ENCODE assay signal across 8 cellular contexts in genomic region chr14:56490379-56490778, GRCh38.
A peak's percentile ranks its signal among the peaks of the same experiment; 100 is the strongest.
DNase-seq lines count a peak whose midpoint lies in the region; ATAC-seq, FAIRE-seq and TF ChIP-seq lines count a peak whose summit lies in the region.

No MANE protein-coding gene starts in this region.

- H3K4me1 ChIP-seq in K562 (replicated peaks in 1 of 2; ENCODE audit: control insufficient read depth in 2 of 2, insufficient read depth in 2 of 2, low read length in 2 of 2) (no peaks in the 10 kb centered on the region), HepG2 (ENCODE audit: insufficient read depth, low read length) (no peaks in the 10 kb centered on the region)

- H3K4me2 ChIP-seq in K562 (ENCODE audit: insufficient read depth, low read length), result no peak overlapping the region
- H3K4me2 ChIP-seq in HepG2 (ENCODE audit: low read depth, low read length), result no peak overlapping the region

- in situ Hi-C loops in K562 (cut with MboI) (loop anchor here (5.0 to 25.0 kb wide), 4 partner anchors 697 to 1572 kb away; no protein-coding TSS in a partner anchor), HepG2 (cut with HindIII; ENCODE audit: extremely low pct_ligation_motif_present, low pct_unique_long_range_greater_than_20kb) (loop anchor here (5.0 kb wide), 2 partner anchors 697 to 827 kb away; no protein-coding TSS in a partner anchor)

- no peak for ATAC-seq in activated CD8-positive, alpha-beta T cell treated with anti-CD3 and anti-CD28 coated beads for 36 hours
- no peak for ATAC-seq in activated CD8-positive, alpha-beta T cell treated with anti-CD3 and anti-CD28 coated beads, Interleukin-2, amount 10 ng/mL, durations not matched to agents 7 days and 5 days
- peak; percentile 34; the same call in 1 of the 3 replicates for ATAC-seq in K562
- ATAC-seq in HepG2, result no peak
- ATAC-seq in GM18520 (IDR thresholded peaks at IDR 0.05; ENCODE audit: unreplicated experiment), result no peak

- H3K79me2 ChIP-seq in K562 (ENCODE audit: control insufficient read depth, insufficient read depth, low read length), result no peaks in the 10 kb centered on the region
- H3K79me2 ChIP-seq in HepG2 (ENCODE audit: insufficient read depth, low read length), result no peaks in the 10 kb centered on the region

- H3K4me1 Mint-ChIP-seq in activated CD8-positive, alpha-beta T cell treated with anti-CD3 and anti-CD28 coated beads for 36 hours (ENCODE audit: low read depth), result peaks cover 10% of the 10 kb centered on the region
- peaks cover 6% of the 10 kb centered on the region for H3K4me1 Mint-ChIP-seq in activated CD8-positive, alpha-beta T cell treated with anti-CD3 and anti-CD28 coated beads, Interleukin-2, amount 10 ng/mL, durations not matched to agents 7 days and 5 days (ENCODE audit: low read depth)

- intact Hi-C loops in activated CD8-positive, alpha-beta T cell treated with anti-CD3 and anti-CD28 coated beads for 36 hours (cut with micrococcal nuclease), result loop anchor here (5.0 to 10.0 kb wide), 3 partner anchors 574 to 827 kb away; no protein-coding TSS in a partner anchor
- intact Hi-C loops in K562 (cut with micrococcal nuclease) (loop anchor here (5.0 kb wide), 3 partner anchors 577 to 827 kb away; no protein-coding TSS in a partner anchor), HepG2 (cut with micrococcal nuclease; ENCODE audit: unreplicated experiment) (loop anchor here (1.0 to 5.0 kb wide), 3 partner anchors 382 to 692 kb away; no protein-coding TSS in a partner anchor)

- H4K20me1 ChIP-seq in K562 (replicated peaks; ENCODE audit: control insufficient read depth, insufficient read depth, low read length), result 0 out of 2 replicates have a peak, but pooled peaks cover 4% of the 10 kb centered on the region
- H4K20me1 ChIP-seq in HepG2 (ENCODE audit: insufficient read depth, low read length), result no peaks in the 10 kb centered on the region

- H3K27me3 ChIP-seq in K562 (ENCODE audit: control insufficient read depth in 2 of 2, insufficient read depth in 2 of 2, low read length in 2 of 2) (no peaks in the 10 kb centered on the region; a peak in 1 of 5 replicates), HepG2 (ENCODE audit: control insufficient read depth in 1 of 2, insufficient read depth in 2 of 2, low read length in 2 of 2) (no peaks in the 10 kb centered on the region; a peak in 1 of 5 replicates)

- POLR2A ChIA-PET in activated CD8-positive, alpha-beta T cell treated with anti-CD3 and anti-CD28 coated beads for 36 hours (lab: Charles Lee), result no interaction called here
- POLR2A ChIA-PET in activated CD8-positive, alpha-beta T cell treated with anti-CD3 and anti-CD28 coated beads, Interleukin-2, amount 10 ng/mL, durations not matched to agents 7 days and 5 days (lab: Charles Lee), result no interaction called here
- POLR2A ChIA-PET in K562 (lab: Yijun Ruan, JAX) (interaction anchor here (0.6 kb wide), 1 partner anchor 67 kb away, joined by 3 read pairs; no protein-coding TSS in a partner anchor), HepG2 (lab: Yijun Ruan, JAX) (no interaction called here)

- no peaks in the 10 kb centered on the region for H3K9me3 Mint-ChIP-seq in activated CD8-positive, alpha-beta T cell treated with anti-CD3 and anti-CD28 coated beads for 36 hours
- no peaks in the 10 kb centered on the region for H3K9me3 Mint-ChIP-seq in activated CD8-positive, alpha-beta T cell treated with anti-CD3 and anti-CD28 coated beads, Interleukin-2, amount 10 ng/mL, durations not matched to agents 7 days and 5 days (ENCODE audit: insufficient read depth)

- H3K4me3 Mint-ChIP-seq in activated CD8-positive, alpha-beta T cell treated with anti-CD3 and anti-CD28 coated beads for 36 hours, result no peak overlapping the region
- no peak overlapping the region for H3K4me3 Mint-ChIP-seq in activated CD8-positive, alpha-beta T cell treated with anti-CD3 and anti-CD28 coated beads, Interleukin-2, amount 10 ng/mL, durations not matched to agents 7 days and 5 days

- TF ChIP-seq RAD21 in K562 (CRISPR knock-in tag; conservative IDR thresholded peaks at IDR 0.05 in 1 of 2, IDR thresholded peaks at IDR 0.05 in 1 of 2), result peak in 1 of 2 experiments; percentile 53; a peak in 3 of 4 replicates
- TF ChIP-seq RAD21 in HepG2 (CRISPR knock-in tag; IDR thresholded peaks at IDR 0.05), result no peak

- CTCF ChIA-PET in activated CD8-positive, alpha-beta T cell treated with anti-CD3 and anti-CD28 coated beads for 36 hours (lab: Charles Lee), result interaction anchor here (0.6 to 3.7 kb wide), 44 partner anchors 8 to 1044 kb away, joined by 3 to 22 read pairs (median 4); partner anchors contain the start of gene TMEM260
- CTCF ChIA-PET in activated CD8-positive, alpha-beta T cell treated with anti-CD3 and anti-CD28 coated beads, Interleukin-2, amount 10 ng/mL, durations not matched to agents 7 days and 5 days (lab: Charles Lee), result interaction anchor here (0.5 to 3.3 kb wide), 31 partner anchors 8 to 1044 kb away, joined by 3 to 16 read pairs (median 4); partner anchors contain the start of gene TMEM260
- CTCF ChIA-PET in K562 (lab: Yijun Ruan, JAX; ENCODE audit: low intra/inter-chr PET ratio), result interaction anchor here (0.8 to 2.1 kb wide), 6 partner anchors 66 to 827 kb away, joined by 3 to 8 read pairs (median 6); no protein-coding TSS in a partner anchor
- CTCF ChIA-PET in HepG2 (lab: Yijun Ruan, JAX; ENCODE audit: low intra/inter-chr PET ratio, low total read pairs), result interaction anchor here (2.1 to 2.3 kb wide), 2 partner anchors 576 to 827 kb away, joined by 8 to 14 read pairs; no protein-coding TSS in a partner anchor

- H3K36me3 ChIP-seq in K562 (ENCODE audit: control insufficient read depth, insufficient read depth, low read length) (no peaks in the 10 kb centered on the region), HepG2 (replicated peaks in 1 of 2; ENCODE audit: control insufficient read depth in 1 of 2, insufficient read depth in 2 of 2, low read length in 2 of 2) (no peaks in the 10 kb centered on the region)

- H3K9me3 ChIP-seq in K562 (replicated peaks; ENCODE audit: control insufficient read depth, insufficient read depth, low read depth, low read length), result no peaks in the 10 kb centered on the region
- H3K9me3 ChIP-seq in HepG2 (ENCODE audit: low read length), result no peaks in the 10 kb centered on the region

- peaks cover 6% of the 10 kb centered on the region for H3K27me3 Mint-ChIP-seq in activated CD8-positive, alpha-beta T cell treated with anti-CD3 and anti-CD28 coated beads for 36 hours
- peaks cover 5% of the 10 kb centered on the region for H3K27me3 Mint-ChIP-seq in activated CD8-positive, alpha-beta T cell treated with anti-CD3 and anti-CD28 coated beads, Interleukin-2, amount 10 ng/mL, durations not matched to agents 7 days and 5 days (ENCODE audit: low read depth)

- peak; percentile 75 for TF ChIP-seq CTCF in activated CD8-positive, alpha-beta T cell treated with anti-CD3 and anti-CD28 coated beads for 36 hours (IDR thresholded peaks at IDR 0.05)
- TF ChIP-seq CTCF in K562 (IDR thresholded peaks at IDR 0.05 in 2 of 3, conservative IDR thresholded peaks at IDR 0.05 in 1 of 3; ENCODE audit: insufficient read depth in 2 of 3, low read depth in 1 of 3, low read length in 3 of 3) (peak; percentile 23 to 57 (median 30); a peak in 3 of 6 replicates), HepG2 (CRISPR knock-in tag; IDR thresholded peaks at IDR 0.05) (peak; percentile 47)

- BruUV-seq in K562 (replicated peaks; lab: Mats Ljungman, UMichigan), result no TSS peak
- no TSS peak for BruUV-seq in HepG2 (replicated peaks; lab: Mats Ljungman, UMichigan)

- no peaks in the 10 kb centered on the region for H3K9me1 ChIP-seq in K562 (ENCODE audit: control insufficient read depth, insufficient read depth, low read length)

- no peak for DNase-seq in activated CD8-positive, alpha-beta T cell treated with anti-CD3 and anti-CD28 coated beads for 36 hours
- no peak for DNase-seq in activated CD8-positive, alpha-beta T cell treated with anti-CD3 and anti-CD28 coated beads, Interleukin-2, amount 10 ng/mL, durations not matched to agents 7 days and 5 days
- DNase-seq in NCI-H2171 treated with DMSO at 0.1 percent for 48 hours (lab: John Stamatoyannopoulos, UW) (peak; percentile 67), K562 (ENCODE audit: extremely low read depth in 1 of 4, low spot score in 3 of 4) (peak in 1 of 4 experiments; percentile 31), HepG2 (ENCODE audit: low spot score) (peak; percentile 29), retina (no peak)
- no peak for DNase-seq in effector CD8-positive, alpha-beta T cell (lab: John Stamatoyannopoulos, UW)

- H3K27ac ChIP-seq in K562 (ENCODE audit: extremely low read depth, low read depth, low read length), result no peak overlapping the region
- H3K27ac ChIP-seq in HepG2 (ENCODE audit: extremely low read length, insufficient read depth, low read length), result no peak overlapping the region

- FAIRE-seq in K562 (lab: Jason Lieb, UNC) (no peak), HepG2 (lab: Jason Lieb, UNC) (no peak)

- TF ChIP-seq EP300 in K562 (IDR thresholded peaks at IDR 0.05; ENCODE audit: low read length) (no peak), HepG2 (IDR thresholded peaks at IDR 0.05; ENCODE audit: low read depth in 2 of 2, low read length in 2 of 2) (no peak), HepG2 (CRISPR knock-in tag; IDR thresholded peaks at IDR 0.05; ENCODE audit: borderline replicate concordance) (no peak)

- H3K36me3 Mint-ChIP-seq in activated CD8-positive, alpha-beta T cell treated with anti-CD3 and anti-CD28 coated beads for 36 hours (ENCODE audit: low read depth), result no peaks in the 10 kb centered on the region
- H3K36me3 Mint-ChIP-seq in activated CD8-positive, alpha-beta T cell treated with anti-CD3 and anti-CD28 coated beads, Interleukin-2, amount 10 ng/mL, durations not matched to agents 7 days and 5 days (ENCODE audit: low read depth), result no peaks in the 10 kb centered on the region

- H3K9ac ChIP-seq in K562 (ENCODE audit: insufficient read depth in 1 of 2, low read depth in 2 of 2, low read length in 2 of 2) (no peak overlapping the region), HepG2 (ENCODE audit: insufficient read depth, low read depth, low read length) (no peak overlapping the region)

- WGBS in K562 (ENCODE audit: insufficient coverage, low coverage, missing lambda C conversion rate), result 0% methylated on average over 3 of the region's 3 CpGs
- WGBS in HepG2 (ENCODE audit: low lambda C conversion rate), result 0% methylated on average over 3 of the region's 3 CpGs

- H3K4me3 ChIP-seq in K562 (no peak overlapping the region), HepG2 (replicated peaks in 1 of 3; ENCODE audit: insufficient read depth in 1 of 3, low read depth in 2 of 3, low read length in 3 of 3) (no peak overlapping the region)

- no peak for TF ChIP-seq POLR2A in K562 (conservative IDR thresholded peaks at IDR 0.05)
- TF ChIP-seq POLR2A in HepG2 (IDR thresholded peaks at IDR 0.05; ENCODE audit: insufficient read depth in 1 of 2, low read depth in 2 of 2, low read length in 2 of 2), result no peak

- H3K27ac Mint-ChIP-seq in activated CD8-positive, alpha-beta T cell treated with anti-CD3 and anti-CD28 coated beads for 36 hours, result no peak overlapping the region
- no peak overlapping the region for H3K27ac Mint-ChIP-seq in activated CD8-positive, alpha-beta T cell treated with anti-CD3 and anti-CD28 coated beads, Interleukin-2, amount 10 ng/mL, durations not matched to agents 7 days and 5 days

- H2AFZ ChIP-seq in K562 (ENCODE audit: low read depth, low read length) (no peak overlapping the region), HepG2 (ENCODE audit: low read length) (no peak overlapping the region)

TF ChIP-seq in HepG2, 621 proteins besides CTCF, POLR2A, EP300 and RAD21 (continues in another document):
- TF ChIP-seq CBX5 (CRISPR knock-in tag; IDR thresholded peaks at IDR 0.05; ENCODE audit: borderline replicate concordance) (no peak), STAG1 (CRISPR knock-in tag; IDR thresholded peaks at IDR 0.05) (peak; percentile 32; the same call in 1 of the 2 replicates)

Comparison
In these comparisons a context has a peak if more than half of its experiments do, and no peak if none do; other contexts are left out.
1. DNase-seq: peak in NCI-H2171 treated with DMSO at 0.1 percent for 48 hours (single experiment) and HepG2 (single experiment); none in activated CD8-positive, alpha-beta T cell treated with anti-CD3 and anti-CD28 coated beads for 36 hours (single experiment), activated CD8-positive, alpha-beta T cell treated with anti-CD3 and anti-CD28 coated beads, Interleukin-2, amount 10 ng/mL, durations not matched to agents 7 days and 5 days (single experiment), effector CD8-positive, alpha-beta T cell (single experiment) and retina (single experiment).
2. Peak in every context shown above with its lines, with median percentiles within 50 percentile points of each other: CTCF ChIP-seq.